ENCODE assay signal across 11 cellular contexts in the genomic region with DNA sequence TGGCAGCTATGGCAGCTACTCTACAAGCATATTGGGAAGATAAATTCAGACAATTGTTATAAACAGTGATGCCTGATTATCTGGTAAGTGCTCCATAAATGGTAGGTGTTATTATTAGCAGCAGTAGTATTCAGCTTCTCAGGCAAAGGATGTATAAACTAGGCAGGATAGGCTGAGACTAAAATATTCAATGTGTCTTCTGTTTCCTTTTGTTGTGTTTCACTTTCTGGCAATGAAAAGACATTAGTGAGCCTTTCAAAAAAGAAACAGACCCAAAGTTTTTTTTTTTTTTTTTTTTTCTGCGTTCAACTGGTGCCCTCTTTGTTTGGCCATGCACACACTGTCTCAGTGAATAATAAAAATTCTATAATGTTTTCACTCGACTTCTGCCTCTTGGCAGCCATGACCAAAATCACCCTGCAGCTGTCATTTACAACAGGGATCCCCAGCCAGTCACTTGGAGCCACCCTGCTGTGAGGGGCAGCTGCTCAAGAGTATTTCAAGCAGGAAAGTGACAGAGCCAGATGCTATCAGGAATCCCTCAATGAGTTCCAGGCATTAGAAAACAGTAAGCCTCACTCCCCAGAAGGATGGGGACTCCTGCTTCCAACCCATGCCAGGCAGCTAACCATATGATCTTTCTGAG. TPM values are rescaled to one million over a fixed set of nuclear protein-coding genes. Genes with fewer than 3 reads are reported as not detected.
DNase-seq lines count a peak whose midpoint lies in the region; ATAC-seq and TF ChIP-seq lines count a peak whose summit lies in the region.
"Had no signal": no experiment of that assay in that cellular context is flagged by ENCODE, and none has a peak within 500 bp of the region (broad histone marks: within the 10 kb centered on the region; RNA-seq: fewer than 3 reads in every experiment).

No MANE protein-coding gene starts in this region.

- no peak overlapping the region for H3K23ac ChIP-seq in neuronal stem cell (ENCODE audit: low read depth, low read length, poor library complexity)

- peak; percentile 84 for DNase-seq in NCI-H345 (lab: John Stamatoyannopoulos, UW)
- DNase-seq in caudate nucleus (lab: John Stamatoyannopoulos, UW): peak in 38 of 61 donors; percentile 3 to 66 (median 33)
- peak; percentile 11 for DNase-seq in neuronal stem cell (ENCODE audit: low spot score)
- DNase-seq in GM03348 (ENCODE audit: low spot score): no peak
- no peak for DNase-seq in NCI-H146 (lab: John Stamatoyannopoulos, UW)
- no peak for DNase-seq in GM13976 (ENCODE audit: low spot score)
- DNase-seq: effector memory CD8-positive, alpha-beta T cell; stimulated activated naive CD4-positive, alpha-beta T cell treated with Interleukin-2 at 50 U/mL for 16 hours had no signal

- ATAC-seq in GM18498 (IDR thresholded peaks at IDR 0.05; ENCODE audit: unreplicated experiment) (peak; percentile 47), HG02642 (IDR thresholded peaks at IDR 0.05; ENCODE audit: poor library complexity, unreplicated experiment) (no peak)
- ATAC-seq: effector memory CD8-positive, alpha-beta T cell had no signal

- peaks cover 0 to 23% of the 10 kb centered on the region in 2 donors for H3K4me1 ChIP-seq in neuronal stem cell (ENCODE audit: control insufficient read depth in 2 of 2, insufficient read depth in 1 of 2, low read depth in 1 of 2, low read length in 2 of 2)
- H3K4me1 ChIP-seq: BLaER1 treated with 17β-estradiol and CSF1 and Interleukin-3, amounts not matched to agents 10 nM and 100 nM had no signal

- no peak overlapping the region for H2BK12ac ChIP-seq in neuronal stem cell (ENCODE audit: low read length)

- no peaks in the 10 kb centered on the region for H3K9me3 ChIP-seq in neuronal stem cell (replicated peaks in 1 of 2; ENCODE audit: control insufficient read depth in 2 of 2, insufficient read depth in 1 of 2, low read depth in 1 of 2, low read length in 2 of 2)

- no peak overlapping the region for H3K18ac ChIP-seq in neuronal stem cell (ENCODE audit: low read length)

- H3K4me2 ChIP-seq in neuronal stem cell (ENCODE audit: insufficient read depth, low read length, poor library complexity, severe bottlenecking): no peak overlapping the region
- H3K4me2 ChIP-seq: BLaER1 treated with 17β-estradiol and CSF1 and Interleukin-3, amounts not matched to agents 10 nM and 100 nM had no signal

- no peak overlapping the region for H2BK120ac ChIP-seq in neuronal stem cell (ENCODE audit: low read depth, low read length)

- H3K9ac ChIP-seq in neuronal stem cell (ENCODE audit: low read depth, low read length, poor library complexity): no peak overlapping the region
- H3K9ac ChIP-seq: BLaER1 treated with 17β-estradiol and CSF1 and Interleukin-3, amounts not matched to agents 10 nM and 100 nM had no signal

- in situ Hi-C loops in GM13976 (cut with MboI; ENCODE audit: low sequenced_read_pairs, unreplicated experiment): no loop called here

- H3K4ac ChIP-seq in neuronal stem cell (ENCODE audit: low read length): no peak overlapping the region

- no peak overlapping the region for H2BK5ac ChIP-seq in neuronal stem cell (ENCODE audit: low read length)

- no peak overlapping the region for H4K8ac ChIP-seq in neuronal stem cell (ENCODE audit: low read depth, low read length)

- H3K27me3 ChIP-seq in neuronal stem cell (ENCODE audit: control insufficient read depth in 3 of 3, insufficient read depth in 3 of 3, low read depth in 1 of 3, low read length in 3 of 3): no peaks in the 10 kb centered on the region

- H3K27ac ChIP-seq in caudate nucleus (ENCODE audit: low read depth, low read length) (peak overlapping the region; percentile 85), neuronal stem cell (replicated peaks; ENCODE audit: low read length) (no peak overlapping the region)
- H3K27ac ChIP-seq: BLaER1 treated with 17β-estradiol and CSF1 and Interleukin-3, amounts not matched to agents 10 nM and 100 nM had no signal

- TF ChIP-seq CTCF in GM13976 (IDR thresholded peaks at IDR 0.05; ENCODE audit: borderline replicate concordance, control extremely low read depth, extremely low read depth, insufficient read depth, missing control alignments): no peak

- no peak overlapping the region for H2BK15ac ChIP-seq in neuronal stem cell (ENCODE audit: low read length)

- H2AK5ac ChIP-seq in neuronal stem cell (ENCODE audit: low read depth, low read length): no peak overlapping the region

- H2AFZ ChIP-seq in neuronal stem cell (ENCODE audit: low read length): peak overlapping the region; percentile 70

- H3K4me3 ChIP-seq in neuronal stem cell (ENCODE audit: low read length in 2 of 2): no peak overlapping the region
- H3K4me3 ChIP-seq: BLaER1 treated with 17β-estradiol and CSF1 and Interleukin-3, amounts not matched to agents 10 nM and 100 nM had no signal

- H3K36me3 ChIP-seq in neuronal stem cell (replicated peaks in 1 of 2; ENCODE audit: control insufficient read depth in 2 of 2, insufficient read depth in 2 of 2, low read length in 2 of 2): no peaks in the 10 kb centered on the region
- H3K36me3 ChIP-seq: BLaER1 treated with 17β-estradiol and CSF1 and Interleukin-3, amounts not matched to agents 10 nM and 100 nM had no signal

- H3K79me1 ChIP-seq in neuronal stem cell (ENCODE audit: low read depth, low read length): no peaks in the 10 kb centered on the region

- H4K91ac ChIP-seq in neuronal stem cell (ENCODE audit: low read depth, low read length, poor library complexity): no peak overlapping the region

- WGBS in neuronal stem cell (ENCODE audit: extremely low coverage in 2 of 2, insufficient read length in 2 of 2, insufficient replicate concordance in 1 of 2), 2 donors: no CpG with 5 or more reads among the region's 2 CpGs

- no peak overlapping the region for H3K14ac ChIP-seq in neuronal stem cell (ENCODE audit: low read length)

RNA-seq across cellular contexts. Expression of a gene that starts 44.0 kb away (rescaled TPM):
- polyA plus RNA-seq in neuronal stem cell (2013, experiment 1 of 2): 48.4 TPM
- 49.4 TPM for polyA plus RNA-seq in neuronal stem cell (2013, experiment 2 of 2)

Comparison
In these comparisons a context has a peak if more than half of its experiments do, and no peak if none do; other contexts are left out.
1. DNase-seq: peak in NCI-H345 (single experiment), caudate nucleus (38 of 61) and neuronal stem cell (single experiment); none in GM03348 (single experiment), NCI-H146 (single experiment) and GM13976 (single experiment).